7 cellular contexts compared by ENCODE assay signal in genomic region chr13:23980160-23980551, GRCh38.
A peak's percentile ranks its signal among the peaks of the same experiment; 100 is the strongest.
DNase-seq lines count a peak whose midpoint lies in the region; ATAC-seq and TF ChIP-seq lines count a peak whose summit lies in the region.

No MANE protein-coding gene starts in this region.

- intact Hi-C loops in lower leg skin (cut with DNase I; ENCODE audit: low total_unique reads), result no loop called here

- WGBS in lower leg skin, 2 donors, result 1 to 3% methylated on average over 28 of the region's 28 CpGs

- POLR2A ChIA-PET in activated CD4-positive, alpha-beta memory T cell treated with anti-CD3 and anti-CD28 coated beads, Interleukin-2, amount 10 ng/mL, durations not matched to agents 7 days and 5 days (lab: Charles Lee), result no interaction called here

- H3K36me3 Mint-ChIP-seq in activated CD4-positive, alpha-beta memory T cell treated with anti-CD3 and anti-CD28 coated beads, Interleukin-2, amount 10 ng/mL, durations not matched to agents 7 days and 5 days (ENCODE audit: low read depth), result no peaks in the 10 kb centered on the region

- TF ChIP-seq POLR2A in lower leg skin (IDR thresholded peaks at IDR 0.05), result no peak

- H3K27ac Mint-ChIP-seq in activated CD4-positive, alpha-beta memory T cell treated with anti-CD3 and anti-CD28 coated beads, Interleukin-2, amount 10 ng/mL, durations not matched to agents 7 days and 5 days, result peak overlapping the region; percentile 3

- DNase-seq in NCI-H2227 treated with DMSO at 0.1 percent for 48 hours (lab: John Stamatoyannopoulos, UW) (peak; percentile 56), ecto neural progenitor cell (ENCODE audit: low spot score) (peak; percentile 95), lower leg skin (ENCODE audit: low spot score in 2 of 2) (peak; percentile 55 to 95)
- DNase-seq in activated CD4-positive, alpha-beta memory T cell treated with anti-CD3 and anti-CD28 coated beads, Interleukin-2, amount 10 ng/mL, durations not matched to agents 7 days and 5 days, result peak; percentile 87
- DNase-seq in stimulated activated CD4-positive, alpha-beta T cell treated with anti-CD3 and anti-CD28 coated beads, Interleukin-4, amount 100 ng/mL, for 4 hours, result peak; percentile 84 to 87

- ATAC-seq in GM18861 (IDR thresholded peaks at IDR 0.05; ENCODE audit: unreplicated experiment) (peak; percentile 72), HG02943 (IDR thresholded peaks at IDR 0.05; ENCODE audit: low read depth, unreplicated experiment) (peak; percentile 88)

- peaks cover 15% of the 10 kb centered on the region for H3K4me1 Mint-ChIP-seq in activated CD4-positive, alpha-beta memory T cell treated with anti-CD3 and anti-CD28 coated beads, Interleukin-2, amount 10 ng/mL, durations not matched to agents 7 days and 5 days

- peaks cover 32% of the 10 kb centered on the region for H3K27me3 Mint-ChIP-seq in activated CD4-positive, alpha-beta memory T cell treated with anti-CD3 and anti-CD28 coated beads, Interleukin-2, amount 10 ng/mL, durations not matched to agents 7 days and 5 days

- CTCF ChIA-PET in activated CD4-positive, alpha-beta memory T cell treated with anti-CD3 and anti-CD28 coated beads, Interleukin-2, amount 10 ng/mL, durations not matched to agents 7 days and 5 days (lab: Charles Lee), result interaction anchor here (0.8 to 1.2 kb wide), 2 partner anchors 12 to 23 kb away, joined by 3 read pairs; no protein-coding TSS in a partner anchor

- H3K9me3 Mint-ChIP-seq in activated CD4-positive, alpha-beta memory T cell treated with anti-CD3 and anti-CD28 coated beads, Interleukin-2, amount 10 ng/mL, durations not matched to agents 7 days and 5 days, result no peaks in the 10 kb centered on the region

- no peak for TF ChIP-seq CTCF in lower leg skin (IDR thresholded peaks at IDR 0.05)

- H3K4me3 Mint-ChIP-seq in activated CD4-positive, alpha-beta memory T cell treated with anti-CD3 and anti-CD28 coated beads, Interleukin-2, amount 10 ng/mL, durations not matched to agents 7 days and 5 days, result peak overlapping the region; percentile 73

- peak overlapping the region; percentile 4 for H3K4me3 ChIP-seq in lower leg skin (ENCODE audit: low read depth, poor library complexity, severe bottlenecking)

Comparison
In these comparisons a context has a peak if more than half of its experiments do, and no peak if none do; other contexts are left out.
1. Peak in every context shown above with its lines: DNase-seq, ATAC-seq and H3K4me3 ChIP-seq.